ENCODE assay signal across 19 cellular contexts in genomic region chr9:73805853-73806458, GRCh38.
"Had no signal": no experiment of that assay in that cellular context is flagged by ENCODE, and none has a peak within 500 bp of the region (broad histone marks: within the 10 kb centered on the region; RNA-seq: fewer than 3 reads in every experiment).

No MANE protein-coding gene starts in this region.

- H2AFZ ChIP-seq: hepatocyte, parathyroid adenoma had no signal

- H3K36me3 ChIP-seq: esophagus muscularis mucosa, prostate gland, suprapubic skin, thyroid gland, upper lobe of left lung, uterus had no signal

- H3K4me1 ChIP-seq: esophagus muscularis mucosa, parathyroid adenoma, prostate gland, suprapubic skin, thyroid gland, upper lobe of left lung, uterus had no signal

- H3K9me3 ChIP-seq: esophagus muscularis mucosa, prostate gland, suprapubic skin, thyroid gland, upper lobe of left lung, uterus had no signal

- ATAC-seq: naive thymus-derived CD4-positive, alpha-beta T cell; sciatic nerve; stimulated activated effector memory CD8-positive, alpha-beta T cell treated with anti-CD3 and anti-CD28 coated beads, Interleukin-12 subunit alpha, Interleukin-12 subunit beta, amount 100 ng/mL, for 72 hours; stimulated activated naive CD8-positive, alpha-beta T cell treated with anti-CD3 and anti-CD28 coated beads, Interleukin-15, Interleukin-2, amounts not matched to agents 100 U/mL and 50 U/mL, for 24 hours had no signal

- H3K9ac ChIP-seq: parathyroid adenoma had no signal

- H3K9me3 Mint-ChIP-seq: nephron progenitor cell had no signal

- H3K4me1 Mint-ChIP-seq: naive thymus-derived CD4-positive, alpha-beta T cell; nephron progenitor cell; stimulated activated effector memory CD8-positive, alpha-beta T cell treated with anti-CD3 and anti-CD28 coated beads, Interleukin-12 subunit alpha, Interleukin-12 subunit beta, amount 100 ng/mL, for 72 hours had no signal

- H3K4me3 Mint-ChIP-seq: naive thymus-derived CD4-positive, alpha-beta T cell; nephron progenitor cell; stimulated activated effector memory CD8-positive, alpha-beta T cell treated with anti-CD3 and anti-CD28 coated beads, Interleukin-12 subunit alpha, Interleukin-12 subunit beta, amount 100 ng/mL, for 72 hours had no signal

- H3K36me3 Mint-ChIP-seq: naive thymus-derived CD4-positive, alpha-beta T cell; stimulated activated effector memory CD8-positive, alpha-beta T cell treated with anti-CD3 and anti-CD28 coated beads, Interleukin-12 subunit alpha, Interleukin-12 subunit beta, amount 100 ng/mL, for 72 hours had no signal

- H3K27me3 ChIP-seq: esophagus muscularis mucosa, hepatocyte, suprapubic skin, thyroid gland, upper lobe of left lung, uterus had no signal

- H3K27me3 Mint-ChIP-seq: naive thymus-derived CD4-positive, alpha-beta T cell had no signal

- DNase-seq: effector memory CD4-positive, alpha-beta T cell; foreskin melanocyte; head of caudate nucleus; naive thymus-derived CD4-positive, alpha-beta T cell; nephron progenitor cell; stimulated activated CD4-positive, alpha-beta T cell treated with anti-CD3 and anti-CD28 coated beads, Interleukin-4, amount 100 ng/mL, for 1 hour; stimulated activated CD8-positive, alpha-beta memory T cell treated with anti-CD3 and anti-CD28 coated beads, Interleukin-4, amount 100 ng/mL, for 48 hours; stimulated activated naive CD8-positive, alpha-beta T cell treated with anti-CD3 and anti-CD28 coated beads, Interleukin-15, Interleukin-2, amounts not matched to agents 100 U/mL and 50 U/mL, for 24 hours; thyroid gland; upper lobe of left lung; uterus had no signal

- H3K27ac ChIP-seq: epithelial cell of prostate, esophagus muscularis mucosa, hepatocyte, parathyroid adenoma, prostate gland, suprapubic skin, thyroid gland, upper lobe of left lung, uterus had no signal

- H3K27ac Mint-ChIP-seq: naive thymus-derived CD4-positive, alpha-beta T cell; nephron progenitor cell; stimulated activated effector memory CD8-positive, alpha-beta T cell treated with anti-CD3 and anti-CD28 coated beads, Interleukin-12 subunit alpha, Interleukin-12 subunit beta, amount 100 ng/mL, for 72 hours had no signal

- H3K4me3 ChIP-seq: esophagus muscularis mucosa, hepatocyte, prostate gland, suprapubic skin, thyroid gland, upper lobe of left lung, uterus had no signal

- H3K79me2 ChIP-seq: hepatocyte, parathyroid adenoma had no signal

- H3K4me2 ChIP-seq: hepatocyte had no signal
